Comparison of ENCODE assay signal across 5 cellular contexts in genomic region chr17:58101898-58102297, GRCh38. TPM values are rescaled to one million over a fixed set of nuclear protein-coding genes. Genes with fewer than 3 reads are reported as not detected.
"Had no signal": no experiment of that assay in that cellular context is flagged by ENCODE, and none has a peak within 500 bp of the region (broad histone marks: within the 10 kb centered on the region; RNA-seq: fewer than 3 reads in every experiment).

No MANE protein-coding gene starts in this region.

RNA-seq across cellular contexts. Expression of gene OR4D1, which starts 46.3 kb away (rescaled TPM):
- total RNA-seq: M059J, PC-3, Peyer's patch, Right ventricle myocardium superior had no signal
- polyA plus RNA-seq: SK-N-SH had no signal
